28 cellular contexts compared by ENCODE assay signal in the genomic region with DNA sequence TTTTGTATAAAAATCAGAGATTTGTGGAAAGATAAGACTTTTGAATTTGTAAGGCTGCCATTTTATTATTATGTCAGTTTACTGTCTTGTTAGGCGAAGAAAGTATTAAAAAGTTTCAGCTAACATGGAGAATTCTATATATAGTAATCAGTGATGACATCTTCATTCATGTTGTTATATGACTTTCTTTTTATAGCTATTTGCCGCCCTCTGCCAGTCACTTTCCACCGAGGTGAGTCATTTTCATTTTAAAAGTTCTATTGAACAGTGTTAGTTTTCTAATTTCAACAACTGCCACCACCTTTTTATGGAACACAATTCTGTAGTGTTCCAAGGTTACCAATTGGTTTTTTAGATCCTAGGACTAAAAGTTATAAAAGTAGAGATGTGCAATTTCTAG. TPM values are rescaled to one million over a fixed set of nuclear protein-coding genes. Genes with fewer than 3 reads are reported as not detected.
DNase-seq lines count a peak whose midpoint lies in the region; ATAC-seq and TF ChIP-seq lines count a peak whose summit lies in the region.
"Had no signal": no experiment of that assay in that cellular context is flagged by ENCODE, and none has a peak within 500 bp of the region (broad histone marks: within the 10 kb centered on the region; RNA-seq: fewer than 3 reads in every experiment).

No MANE protein-coding gene starts in this region.

- H3K4me2 ChIP-seq in SK-N-SH (no peak overlapping the region), OCI-LY7 (ENCODE audit: low read length) (no peak overlapping the region)
- H3K4me2 ChIP-seq: BLaER1, hepatocyte had no signal

- H3K27ac ChIP-seq in SK-N-SH (ENCODE audit: low read depth in 2 of 2, low read length in 1 of 2), result no peak overlapping the region
- H3K27ac ChIP-seq in OCI-LY7 (ENCODE audit: low read depth, low read length, poor library complexity, severe bottlenecking), result no peak overlapping the region
- H3K27ac ChIP-seq: BLaER1, gastroesophageal sphincter, hepatocyte, thyroid gland had no signal

- H3K9me3 ChIP-seq in SK-N-SH (peaks cover 22% of the 10 kb centered on the region), OCI-LY7 (ENCODE audit: low read length) (peaks cover 30% of the 10 kb centered on the region)
- H3K9me3 ChIP-seq: thyroid gland had no signal

- BruUV-seq in OCI-LY7 (replicated peaks; lab: Mats Ljungman, UMichigan), result no TSS peak

- no peak overlapping the region for H2AFZ ChIP-seq in SK-N-SH (ENCODE audit: low read depth)
- no peak overlapping the region for H2AFZ ChIP-seq in OCI-LY7 (ENCODE audit: low read length)
- H2AFZ ChIP-seq: hepatocyte had no signal

- TF ChIP-seq RAD21 in SK-N-SH (IDR thresholded peaks at IDR 0.05; ENCODE audit: low read length), result 0 out of 2 replicates have a peak, but pooled peaks have one; percentile 2

- no peaks in the 10 kb centered on the region for H3K27me3 Mint-ChIP-seq in stimulated activated naive CD8-positive, alpha-beta T cell treated with anti-CD3 and anti-CD28 coated beads, Interleukin-15, Interleukin-2, amounts not matched to agents 100 ng/mL and 50 ng/mL, for 24 hours
- no peaks in the 10 kb centered on the region for H3K27me3 Mint-ChIP-seq in mesothelial cell of epicardium (ENCODE audit: low read depth)
- H3K27me3 Mint-ChIP-seq: activated naive CD4-positive, alpha-beta T cell treated with anti-CD3 and anti-CD28 coated beads, Interleukin-2, amount 50 U/mL, for 24 hours; naive thymus-derived CD4-positive, alpha-beta T cell; stimulated activated naive CD8-positive, alpha-beta T cell treated with anti-CD3 and anti-CD28 coated beads, Interleukin-15, amount 100 ng/mL, for 72 hours had no signal

- TF ChIP-seq EP300 in SK-N-SH (IDR thresholded peaks at IDR 0.05; ENCODE audit: borderline replicate concordance in 1 of 2, low read depth in 1 of 2, low read length in 1 of 2), result no peak

- H3K27me3 ChIP-seq in SK-N-SH (ENCODE audit: insufficient read depth), result no peaks in the 10 kb centered on the region
- H3K27me3 ChIP-seq: ascending aorta, BLaER1, gastroesophageal sphincter, hepatocyte, thyroid gland had no signal

- intact Hi-C loops in OCI-LY7 (cut with micrococcal nuclease; ENCODE audit: unreplicated experiment), result no loop called here

- H3K79me2 ChIP-seq in SK-N-SH (ENCODE audit: insufficient read depth) (peaks cover 10% of the 10 kb centered on the region; the same call in 1 of the 2 replicates), OCI-LY7 (ENCODE audit: insufficient read depth, low read depth, low read length) (no peaks in the 10 kb centered on the region)

- peaks cover 7% of the 10 kb centered on the region for H3K9me3 Mint-ChIP-seq in stimulated activated naive CD8-positive, alpha-beta T cell treated with anti-CD3 and anti-CD28 coated beads, Interleukin-15, Interleukin-2, amounts not matched to agents 100 ng/mL and 50 ng/mL, for 24 hours
- H3K9me3 Mint-ChIP-seq in mesothelial cell of epicardium, result peaks cover 28% of the 10 kb centered on the region

- no peak overlapping the region for H3K9ac ChIP-seq in SK-N-SH
- H3K9ac ChIP-seq: BLaER1 had no signal

- H3K36me3 Mint-ChIP-seq in stimulated activated naive CD8-positive, alpha-beta T cell treated with anti-CD3 and anti-CD28 coated beads, Interleukin-15, Interleukin-2, amounts not matched to agents 100 ng/mL and 50 ng/mL, for 24 hours (ENCODE audit: low read depth), result peaks cover 87% of the 10 kb centered on the region
- H3K36me3 Mint-ChIP-seq in mesothelial cell of epicardium, result peaks cover 53% of the 10 kb centered on the region

- CTCF ChIA-PET in SK-N-SH (lab: Yijun Ruan, JAX) (interaction anchor here (1.4 to 1.9 kb wide), 2 partner anchors 11 to 102 kb away, joined by 4 to 6 read pairs; a partner anchor contains a TSS), OCI-LY7 (lab: Charles Lee; ENCODE audit: unreplicated experiment) (no interaction called here)

- H3K4me1 Mint-ChIP-seq in stimulated activated naive CD8-positive, alpha-beta T cell treated with anti-CD3 and anti-CD28 coated beads, Interleukin-15, Interleukin-2, amounts not matched to agents 100 ng/mL and 50 ng/mL, for 24 hours (ENCODE audit: low read depth), result peaks cover 19% of the 10 kb centered on the region
- no peaks in the 10 kb centered on the region for H3K4me1 Mint-ChIP-seq in mesothelial cell of epicardium

- H3K4me1 ChIP-seq in SK-N-SH (ENCODE audit: control insufficient read depth in 1 of 2, insufficient read depth in 2 of 2, low read depth in 1 of 2, low read length in 1 of 2), result 0 out of 4 replicates have a peak, but pooled peaks cover 0 to 4% of the 10 kb centered on the region in 2 experiments
- H3K4me1 ChIP-seq in OCI-LY7 (ENCODE audit: insufficient read depth, low read length, poor library complexity, severe bottlenecking), result no peaks in the 10 kb centered on the region
- H3K4me1 ChIP-seq: ascending aorta, BLaER1 had no signal

- H4K20me1 ChIP-seq in SK-N-SH (ENCODE audit: insufficient read depth), result no peaks in the 10 kb centered on the region
- no peaks in the 10 kb centered on the region for H4K20me1 ChIP-seq in OCI-LY7 (ENCODE audit: insufficient read depth, low read length)

- H3F3A ChIP-seq in SK-N-SH (replicated peaks; ENCODE audit: insufficient read depth), result peaks cover 5% of the 10 kb centered on the region

- POLR2A ChIA-PET in SK-N-SH (lab: Yijun Ruan, JAX) (no interaction called here), OCI-LY7 (lab: Charles Lee) (interaction anchor here (1.1 kb wide), 1 partner anchor 10 kb away, joined by 3 read pairs; no protein-coding TSS in a partner anchor)

- H3K9me2 ChIP-seq in SK-N-SH (no peaks in the 10 kb centered on the region), OCI-LY7 (ENCODE audit: insufficient read depth, low read length) (no peaks in the 10 kb centered on the region)

- TF ChIP-seq CTCF in SK-N-SH (IDR thresholded peaks at IDR 0.05), result no peak
- TF ChIP-seq CTCF in mesothelial cell of epicardium (IDR thresholded peaks at IDR 0.05; ENCODE audit: unreplicated experiment), result no peak
- no peak for TF ChIP-seq CTCF in OCI-LY7 (conservative IDR thresholded peaks at IDR 0.05; ENCODE audit: low read length)

- DNase-seq in stimulated activated naive CD8-positive, alpha-beta T cell treated with anti-CD3 and anti-CD28 coated beads, Interleukin-15, Interleukin-2, amounts not matched to agents 100 U/mL and 50 U/mL, for 24 hours, result no peak
- DNase-seq in SK-N-SH (no peak), myocyte (ENCODE audit: low read depth) (peak; percentile 57), mesothelial cell of epicardium (ENCODE audit: low spot score in 2 of 2, unreplicated experiment in 2 of 2) (no peak), OCI-LY7 (ENCODE audit: low spot score) (no peak), medulla oblongata (ENCODE audit: extremely low spot score) (no peak)
- DNase-seq: ACHN; activated CD4-positive, alpha-beta T cell treated with anti-CD3 and anti-CD28 coated beads, Interleukin-2, amount 50 U/mL, for 48 hours; activated CD8-positive, alpha-beta memory T cell treated with anti-CD3 and anti-CD28 coated beads, Interleukin-2, amount 50 U/mL, for 4 hours; dermis blood vessel endothelial cell; DMS79; KG1; left cardiac atrium; mesendoderm; naive thymus-derived CD4-positive, alpha-beta T cell; NCI-H446; NCI-H82; stimulated activated naive CD8-positive, alpha-beta T cell treated with anti-CD3 and anti-CD28 coated beads, Interleukin-15, amount 100 ng/mL, for 72 hours; thyroid gland had no signal

- no peak for ATAC-seq in stimulated activated naive CD8-positive, alpha-beta T cell treated with anti-CD3 and anti-CD28 coated beads, Interleukin-15, Interleukin-2, amounts not matched to agents 100 U/mL and 50 U/mL, for 24 hours
- no peak for ATAC-seq in GM18907 (IDR thresholded peaks at IDR 0.05; ENCODE audit: unreplicated experiment)
- ATAC-seq: gastroesophageal sphincter; naive thymus-derived CD4-positive, alpha-beta T cell; stimulated activated naive CD8-positive, alpha-beta T cell treated with anti-CD3 and anti-CD28 coated beads, Interleukin-15, amount 100 ng/mL, for 72 hours had no signal

- 81% methylated on average over 3 of the region's 3 CpGs for WGBS in SK-N-SH (ENCODE audit: low lambda C conversion rate)

- H3K4me3 ChIP-seq in SK-N-SH (ENCODE audit: low read depth in 2 of 2, low read length in 1 of 2), result no peak overlapping the region
- H3K4me3 ChIP-seq in OCI-LY7 (ENCODE audit: low read depth, low read length, poor library complexity, severe bottlenecking), result no peak overlapping the region
- H3K4me3 ChIP-seq: ascending aorta, BLaER1, gastroesophageal sphincter, HAP-1, hepatocyte, thyroid gland had no signal

- no peak overlapping the region for H3K4me3 Mint-ChIP-seq in stimulated activated naive CD8-positive, alpha-beta T cell treated with anti-CD3 and anti-CD28 coated beads, Interleukin-15, Interleukin-2, amounts not matched to agents 100 ng/mL and 50 ng/mL, for 24 hours
- no peak overlapping the region for H3K4me3 Mint-ChIP-seq in mesothelial cell of epicardium
- H3K4me3 Mint-ChIP-seq: activated naive CD4-positive, alpha-beta T cell treated with anti-CD3 and anti-CD28 coated beads, Interleukin-2, amount 50 U/mL, for 24 hours; naive thymus-derived CD4-positive, alpha-beta T cell; stimulated activated naive CD8-positive, alpha-beta T cell treated with anti-CD3 and anti-CD28 coated beads, Interleukin-15, amount 100 ng/mL, for 72 hours; T-helper 2 cell treated with Interferon-gamma antibody and Interleukin-4, amounts not matched to agents 5 μg/mL and 100 μg/mL, for 36 hours had no signal

- peak overlapping the region; percentile 2 for H3K27ac Mint-ChIP-seq in stimulated activated naive CD8-positive, alpha-beta T cell treated with anti-CD3 and anti-CD28 coated beads, Interleukin-15, Interleukin-2, amounts not matched to agents 100 ng/mL and 50 ng/mL, for 24 hours
- H3K27ac Mint-ChIP-seq in mesothelial cell of epicardium, result no peak overlapping the region
- H3K27ac Mint-ChIP-seq: activated naive CD4-positive, alpha-beta T cell treated with anti-CD3 and anti-CD28 coated beads, Interleukin-2, amount 50 U/mL, for 24 hours; naive thymus-derived CD4-positive, alpha-beta T cell; stimulated activated naive CD8-positive, alpha-beta T cell treated with anti-CD3 and anti-CD28 coated beads, Interleukin-15, amount 100 ng/mL, for 72 hours; T-helper 2 cell treated with Interferon-gamma antibody and Interleukin-4, amounts not matched to agents 5 μg/mL and 100 μg/mL, for 36 hours had no signal

- H3K36me3 ChIP-seq in SK-N-SH (replicated peaks in 1 of 2; ENCODE audit: control insufficient read depth in 1 of 2, insufficient read depth in 2 of 2, low read length in 1 of 2) (peaks cover 64 to 89% of the 10 kb centered on the region in 2 experiments), OCI-LY7 (ENCODE audit: insufficient read depth, low read length) (peaks cover 96% of the 10 kb centered on the region)

RNA-seq across cellular contexts. Expression of a gene that starts 11.8 kb away (rescaled TPM):
- 19.4 and 21.1 TPM in 2 replicates for polyA plus RNA-seq in SK-N-SH (2012; rRNA removed)
- 22.5 and 26.7 TPM in 2 replicates for polyA plus RNA-seq in SK-N-SH (2012; cell fraction: cytosol; rRNA removed)
- polyA plus RNA-seq in SK-N-SH (2012; cell fraction: nucleus; rRNA removed), result 13.4 and 20.0 TPM in 2 replicates
- 28.1 and 32.7 TPM in 2 replicates for total RNA-seq in myocyte
- 24.5 TPM for polyA plus RNA-seq in myocyte (2012)
- 10.4 to 13.3 TPM (median 10.6 TPM) in 3 replicates for total RNA-seq in mesothelial cell of epicardium
- 29.9 and 37.1 TPM in 2 replicates for total RNA-seq in OCI-LY7 (2014; rRNA removed; shearing (Covaris generic))
- total RNA-seq in OCI-LY7 (2022), result 41.6 and 42.9 TPM in 2 replicates

RNA-seq across cellular contexts. Expression of a gene that starts 11.9 kb away (rescaled TPM):
- polyA plus RNA-seq in SK-N-SH (2012; rRNA removed), result 20.4 and 26.3 TPM in 2 replicates
- polyA plus RNA-seq in SK-N-SH (2012; cell fraction: cytosol; rRNA removed), result 22.0 and 23.0 TPM in 2 replicates
- polyA plus RNA-seq in SK-N-SH (2012; cell fraction: nucleus; rRNA removed), result 34.9 and 46.3 TPM in 2 replicates
- total RNA-seq in myocyte (40.1 and 40.2 TPM in 2 replicates), mesothelial cell of epicardium (52.0 to 53.0 TPM (median 52.6 TPM) in 3 replicates), OCI-LY7 (2022) (50.3 and 55.2 TPM in 2 replicates)
- 26.9 TPM for polyA plus RNA-seq in myocyte (2012)
- total RNA-seq in OCI-LY7 (2014; rRNA removed; shearing (Covaris generic)), result 18.5 and 19.6 TPM in 2 replicates

RNA-seq across cellular contexts. Expression of a gene that starts 38.6 kb away (rescaled TPM):
- 0.48 and 0.52 TPM in 2 replicates for polyA plus RNA-seq in SK-N-SH (2012; rRNA removed)
- 0.51 and 0.53 TPM in 2 replicates for polyA plus RNA-seq in SK-N-SH (2012; cell fraction: cytosol; rRNA removed)
- 1.6 and 2.1 TPM in 2 replicates for polyA plus RNA-seq in SK-N-SH (2012; cell fraction: nucleus; rRNA removed)
- 0.05 and 0.32 TPM in 2 replicates for total RNA-seq in myocyte
- 0.14 TPM for polyA plus RNA-seq in myocyte (2012)
- total RNA-seq in mesothelial cell of epicardium, result 0.71 to 0.87 TPM (median 0.79 TPM) in 3 replicates
- 0.38 and 0.85 TPM in 2 replicates for total RNA-seq in OCI-LY7 (2014; rRNA removed; shearing (Covaris generic))
- total RNA-seq in OCI-LY7 (2022), result 0.59 and 1.2 TPM in 2 replicates
